In genomic region chr2:141534671-141535359, GRCh38 we compare ENCODE assay signal across 8 cellular contexts.
A peak's percentile ranks its signal among the peaks of the same experiment; 100 is the strongest.
DNase-seq lines count a peak whose midpoint lies in the region; ATAC-seq and TF ChIP-seq lines count a peak whose summit lies in the region.
"Had no signal": no experiment of that assay in that cellular context is flagged by ENCODE, and none has a peak within 500 bp of the region (broad histone marks: within the 10 kb centered on the region; RNA-seq: fewer than 3 reads in every experiment).

No MANE protein-coding gene starts in this region.

- H3K9me3 ChIP-seq in OCI-LY3 (ENCODE audit: insufficient read depth, low read length) = no peaks in the 10 kb centered on the region
- no peaks in the 10 kb centered on the region for H3K9me3 ChIP-seq in effector memory CD4-positive, alpha-beta T cell (ENCODE audit: control insufficient read depth, low read length)

- H3K4me3 ChIP-seq in OCI-LY3 (ENCODE audit: low read length) = peak overlapping the region; percentile 56
- H3K4me3 ChIP-seq in effector memory CD4-positive, alpha-beta T cell (ENCODE audit: insufficient read depth, low read depth, low read length, poor library complexity, severe bottlenecking) = no peak overlapping the region

- H3K36me3 Mint-ChIP-seq in activated T-helper 17 cell treated with anti-CD3 and anti-CD28 coated beads, Interleukin-2, amount 50 U/mL, for 72 hours (ENCODE audit: low read depth) = no peaks in the 10 kb centered on the region

- TF ChIP-seq CTCF in OCI-LY3 (IDR thresholded peaks at IDR 0.05; ENCODE audit: low read depth, low read length) = no peak

- no peak overlapping the region for H3K27ac Mint-ChIP-seq in activated T-helper 17 cell treated with anti-CD3 and anti-CD28 coated beads, Interleukin-2, amount 50 U/mL, for 72 hours

- no peaks in the 10 kb centered on the region for H4K20me1 ChIP-seq in OCI-LY3 (ENCODE audit: insufficient read depth, low read length)

- H3K4me3 Mint-ChIP-seq in activated T-helper 17 cell treated with anti-CD3 and anti-CD28 coated beads, Interleukin-2, amount 50 U/mL, for 72 hours = no peak overlapping the region

- peak overlapping the region; percentile 77 for H3K4me2 ChIP-seq in OCI-LY3 (ENCODE audit: low read length)

- peak overlapping the region; percentile 41 for H3K27ac ChIP-seq in OCI-LY3 (ENCODE audit: low read length)
- no peak overlapping the region for H3K27ac ChIP-seq in effector memory CD4-positive, alpha-beta T cell (ENCODE audit: insufficient read depth, low read length, poor library complexity, severe bottlenecking)

- H3K9me3 Mint-ChIP-seq in activated T-helper 17 cell treated with anti-CD3 and anti-CD28 coated beads, Interleukin-2, amount 50 U/mL, for 72 hours = peaks cover 14% of the 10 kb centered on the region

- H3K9ac ChIP-seq in OCI-LY3 (ENCODE audit: low read length) = no peak overlapping the region

- peak; percentile 67 for ATAC-seq in GM19452 (IDR thresholded peaks at IDR 0.05; ENCODE audit: unreplicated experiment)
- peak; percentile 78 for ATAC-seq in HG03045 (IDR thresholded peaks at IDR 0.05; ENCODE audit: unreplicated experiment)
- ATAC-seq in activated T-helper 17 cell treated with anti-CD3 and anti-CD28 coated beads, Interleukin-2, amount 50 U/mL, for 72 hours (replicated peaks) = no peak

- H3K4me1 Mint-ChIP-seq in activated T-helper 17 cell treated with anti-CD3 and anti-CD28 coated beads, Interleukin-2, amount 50 U/mL, for 72 hours = no peaks in the 10 kb centered on the region

- no peaks in the 10 kb centered on the region for H3K36me3 ChIP-seq in OCI-LY3 (replicated peaks; ENCODE audit: low read depth, low read length)
- H3K36me3 ChIP-seq in effector memory CD4-positive, alpha-beta T cell (ENCODE audit: control insufficient read depth, insufficient read depth, low read length) = no peaks in the 10 kb centered on the region

- 0 out of 2 replicates have a peak overlapping the region, but pooled peaks have one; percentile 50 for H2AFZ ChIP-seq in OCI-LY3 (ENCODE audit: low read depth, low read length)

- H3K27me3 Mint-ChIP-seq in activated T-helper 17 cell treated with anti-CD3 and anti-CD28 coated beads, Interleukin-2, amount 50 U/mL, for 72 hours = no peaks in the 10 kb centered on the region

- no peaks in the 10 kb centered on the region for H3K79me2 ChIP-seq in OCI-LY3 (ENCODE audit: low read length)

- H3K27me3 ChIP-seq in OCI-LY3 (ENCODE audit: low read depth, low read length) = no peaks in the 10 kb centered on the region
- H3K27me3 ChIP-seq in effector memory CD4-positive, alpha-beta T cell (replicated peaks; ENCODE audit: control insufficient read depth, insufficient read depth, low read length, poor library complexity, severe bottlenecking) = no peaks in the 10 kb centered on the region

- peaks cover 19% of the 10 kb centered on the region for H3K4me1 ChIP-seq in OCI-LY3 (ENCODE audit: low read length)
- H3K4me1 ChIP-seq in effector memory CD4-positive, alpha-beta T cell (ENCODE audit: control insufficient read depth, insufficient read depth, low read length, poor library complexity, severe bottlenecking) = no peaks in the 10 kb centered on the region

- DNase-seq in retina (peak; percentile 47), DMS153 (lab: John Stamatoyannopoulos, UW) (no peak)
- DNase-seq in effector memory CD4-positive, alpha-beta T cell = no peak
- DNase-seq: mesendoderm had no signal
